ENCODE assay signal across 13 cellular contexts in the genomic region with DNA sequence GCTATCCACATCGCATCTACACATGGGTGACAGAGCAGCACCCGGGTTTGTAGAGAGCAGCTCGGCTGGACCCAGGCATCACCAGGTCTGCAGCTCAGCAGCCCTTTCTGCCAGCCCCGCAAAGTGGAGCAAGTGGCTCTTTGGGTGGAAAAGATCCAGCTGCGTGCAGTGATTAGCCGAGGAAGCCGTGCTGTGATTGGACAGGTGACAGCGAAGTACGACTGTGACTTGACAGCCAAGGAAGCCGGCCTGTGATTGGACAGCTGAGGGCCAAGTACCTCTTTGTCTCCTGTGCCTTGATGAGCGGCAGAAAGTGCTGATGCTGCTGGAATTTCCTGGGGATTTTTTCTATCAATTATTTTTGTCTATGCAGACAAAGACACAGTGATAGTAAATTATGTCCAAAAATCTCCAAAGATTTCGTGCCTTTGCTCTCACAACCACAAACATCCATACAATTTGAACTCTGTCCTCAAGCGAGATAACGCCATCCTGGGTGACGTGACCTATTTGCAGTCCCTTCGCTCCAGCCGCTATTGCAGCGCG.
"Had no signal": no experiment of that assay in that cellular context is flagged by ENCODE, and none has a peak within 500 bp of the region (broad histone marks: within the 10 kb centered on the region; RNA-seq: fewer than 3 reads in every experiment).

No MANE protein-coding gene starts in this region.

- H3K27me3 Mint-ChIP-seq: activated naive CD8-positive, alpha-beta T cell; progenitor cell of endocrine pancreas had no signal

- H3K9me3 Mint-ChIP-seq: nephron progenitor cell had no signal

- H3K27ac Mint-ChIP-seq: activated naive CD8-positive, alpha-beta T cell; nephron progenitor cell; progenitor cell of endocrine pancreas had no signal

- H3K4me3 Mint-ChIP-seq: activated naive CD8-positive, alpha-beta T cell; nephron progenitor cell had no signal

- H3K36me3 Mint-ChIP-seq: activated naive CD8-positive, alpha-beta T cell had no signal

- H3K4me3 ChIP-seq: cardiac muscle cell, thyroid gland, uterus had no signal

- ATAC-seq: esophagus mucosa, left cardiac atrium had no signal

- DNase-seq: activated CD4-positive, alpha-beta T cell treated with anti-CD3 and anti-CD28 coated beads, Interleukin-2, amount 50 U/mL, for 48 hours; cortex of kidney; effector CD4-positive, alpha-beta T cell; left cardiac atrium; nephron progenitor cell; stimulated activated CD4-positive, alpha-beta T cell treated with anti-CD3 and anti-CD28 coated beads, Interleukin-2, amount 100 ng/mL, for 24 hours; stimulated activated naive CD4-positive, alpha-beta T cell treated with Interleukin-2 at 50 U/mL for 16 hours; thyroid gland; uterus had no signal

- H3K4me1 ChIP-seq: thyroid gland, uterus had no signal

- H3K9me3 ChIP-seq: thyroid gland, uterus had no signal

- H3K27ac ChIP-seq: cardiac muscle cell, thyroid gland, uterus had no signal

- H3K36me3 ChIP-seq: cardiac muscle cell, thyroid gland, uterus had no signal

- H3K27me3 ChIP-seq: cardiac muscle cell, thyroid gland, uterus had no signal
